20 cellular contexts compared by ENCODE assay signal in the genomic region with DNA sequence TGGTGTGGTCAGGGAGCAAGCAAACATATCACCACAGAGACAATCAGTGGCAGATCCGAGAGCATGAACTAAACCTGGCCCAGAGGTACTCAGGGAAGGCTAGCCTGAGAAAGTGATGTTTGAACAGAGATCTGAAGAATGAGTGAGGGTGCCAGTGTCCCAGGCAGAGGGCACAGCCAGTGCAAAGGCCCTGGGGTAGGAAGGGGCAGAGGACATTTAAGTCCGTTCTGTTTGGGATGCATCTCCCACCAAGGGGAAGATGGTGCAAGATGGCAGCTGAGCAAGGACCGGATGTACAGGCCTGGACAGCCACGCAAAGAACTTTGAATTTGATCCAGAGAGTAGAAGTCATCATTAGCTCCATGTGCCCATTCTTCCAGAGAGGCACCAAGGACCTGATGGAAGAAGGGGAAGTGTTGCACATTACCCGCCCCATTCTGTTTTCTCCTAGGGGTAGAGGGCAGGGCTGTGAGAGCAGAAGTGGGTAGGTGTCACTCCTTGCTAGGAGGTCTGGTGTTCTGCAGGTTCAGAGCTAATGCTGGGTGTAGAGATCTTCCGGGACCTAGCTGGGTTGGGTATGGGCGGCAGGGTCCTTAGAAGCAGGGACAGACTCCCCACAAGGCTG. TPM values are rescaled to one million over a fixed set of nuclear protein-coding genes. Genes with fewer than 3 reads are reported as not detected.
DNase-seq lines count a peak whose midpoint lies in the region; ATAC-seq, FAIRE-seq and TF ChIP-seq lines count a peak whose summit lies in the region.
"Had no signal": no experiment of that assay in that cellular context is flagged by ENCODE, and none has a peak within 500 bp of the region (broad histone marks: within the 10 kb centered on the region; RNA-seq: fewer than 3 reads in every experiment).

No MANE protein-coding gene starts in this region.

- POLR2A ChIA-PET in K562 (lab: Yijun Ruan, JAX), result interaction anchor here (0.6 kb wide), 1 partner anchor 63 kb away, joined by 5 read pairs; no protein-coding TSS in a partner anchor

- CTCF ChIA-PET in K562 (lab: Yijun Ruan, JAX; ENCODE audit: low intra/inter-chr PET ratio), result no interaction called here

- H3K36me3 ChIP-seq in DOHH2 (ENCODE audit: control insufficient read depth, low read length), result peaks cover 96% of the 10 kb centered on the region
- H3K36me3 ChIP-seq in OCI-LY1 (ENCODE audit: insufficient read depth, low read length), result peaks cover 85% of the 10 kb centered on the region
- no peaks in the 10 kb centered on the region for H3K36me3 ChIP-seq in K562 (ENCODE audit: control insufficient read depth, insufficient read depth, low read length)
- no peaks in the 10 kb centered on the region for H3K36me3 ChIP-seq in upper lobe of right lung
- H3K36me3 ChIP-seq in esophagus squamous epithelium, result no peaks in the 10 kb centered on the region

- no peaks in the 10 kb centered on the region for H4K20me1 ChIP-seq in DOHH2 (ENCODE audit: control insufficient read depth, insufficient read depth, low read depth, low read length)
- no peaks in the 10 kb centered on the region for H4K20me1 ChIP-seq in OCI-LY1 (ENCODE audit: insufficient read depth, low read length)
- peaks cover 6% of the 10 kb centered on the region for H4K20me1 ChIP-seq in K562 (replicated peaks; ENCODE audit: control insufficient read depth, insufficient read depth, low read length)

- DNase-seq in K562 (ENCODE audit: extremely low read depth in 1 of 4, low spot score in 3 of 4) (no peak), upper lobe of right lung (peak; percentile 19), NCI-H1417 treated with DMSO at 0.1 percent for 48 hours (lab: John Stamatoyannopoulos, UW) (no peak), sciatic nerve (ENCODE audit: low spot score) (no peak), esophagus squamous epithelium (lab: John Stamatoyannopoulos, UW) (no peak)
- DNase-seq: ACHN; AML-193; CD8-positive, alpha-beta memory T cell; DMS79; MV-4-11; NCI-H1436 treated with DMSO at 0.1 percent for 48 hours; NCI-H2029 treated with DMSO at 0.1 percent for 48 hours; NCI-H446 treated with DMSO at 0.1 percent for 48 hours had no signal

- peak overlapping the region; percentile 99 for H3K27ac ChIP-seq in DOHH2 (ENCODE audit: low read depth, low read length)
- H3K27ac ChIP-seq in OCI-LY1 (ENCODE audit: low read depth, low read length, poor library complexity, severe bottlenecking), result peak overlapping the region; percentile 99
- H3K27ac ChIP-seq in K562 (ENCODE audit: extremely low read depth, low read depth, low read length), result no peak overlapping the region
- H3K27ac ChIP-seq in upper lobe of right lung, result no peak overlapping the region
- no peak overlapping the region for H3K27ac ChIP-seq in esophagus squamous epithelium
- H3K27ac ChIP-seq: SK-N-MC had no signal

- no peaks in the 10 kb centered on the region for H3K9me1 ChIP-seq in K562 (ENCODE audit: control insufficient read depth, insufficient read depth, low read length)

- TF ChIP-seq POLR2A in K562 (conservative IDR thresholded peaks at IDR 0.05), result no peak
- no peak for TF ChIP-seq POLR2A in esophagus squamous epithelium (IDR thresholded peaks at IDR 0.05)

- no TSS peak for BruUV-seq in K562 (replicated peaks; lab: Mats Ljungman, UMichigan)

- H3K4me2 ChIP-seq in DOHH2 (ENCODE audit: low read length), result peak overlapping the region; percentile 99
- H3K4me2 ChIP-seq in OCI-LY1 (ENCODE audit: low read length), result peak overlapping the region; percentile 97
- no peak overlapping the region for H3K4me2 ChIP-seq in K562 (ENCODE audit: insufficient read depth, low read length)

- in situ Hi-C loops in K562 (cut with MboI), result no loop called here

- H3K9ac ChIP-seq in OCI-LY1 (ENCODE audit: low read length) (peak overlapping the region; percentile 85), K562 (ENCODE audit: insufficient read depth in 1 of 2, low read depth in 2 of 2, low read length in 2 of 2) (no peak overlapping the region)

- H3K27me3 ChIP-seq in DOHH2 (ENCODE audit: control insufficient read depth, low read length) (no peaks in the 10 kb centered on the region), OCI-LY1 (ENCODE audit: insufficient read depth, low read length) (no peaks in the 10 kb centered on the region), K562 (ENCODE audit: control insufficient read depth in 2 of 2, insufficient read depth in 2 of 2, low read length in 2 of 2) (peaks cover 8 to 50% of the 10 kb centered on the region in 2 experiments; a peak in 3 of 5 replicates), upper lobe of right lung (peaks cover 60% of the 10 kb centered on the region), esophagus squamous epithelium (peaks cover 5 to 85% (median 10%) of the 10 kb centered on the region in 4 donors)

- 8% methylated on average over 7 of the region's 7 CpGs for WGBS in K562 (ENCODE audit: insufficient coverage, low coverage, missing lambda C conversion rate)
- 71 to 83% methylated on average over 7 of the region's 7 CpGs for WGBS in esophagus squamous epithelium, 2 donors

- intact Hi-C loops in K562 (cut with micrococcal nuclease) (no loop called here), upper lobe of right lung (cut with DNase I) (no loop called here), sciatic nerve (cut with DNase I) (no loop called here), esophagus squamous epithelium (cut with DNase I) (no loop called here)

- H3K4me1 ChIP-seq in DOHH2 (ENCODE audit: control insufficient read depth, low read length) (peaks cover 67% of the 10 kb centered on the region), OCI-LY1 (ENCODE audit: insufficient read depth, low read length, severe bottlenecking) (peaks cover 75% of the 10 kb centered on the region), K562 (replicated peaks in 1 of 2; ENCODE audit: control insufficient read depth in 2 of 2, insufficient read depth in 2 of 2, low read length in 2 of 2) (peaks cover 0 to 18% of the 10 kb centered on the region in 2 experiments; a peak in 1 of 5 replicates), upper lobe of right lung (peaks cover 9% of the 10 kb centered on the region), esophagus squamous epithelium (peaks cover 7 to 23% (median 8%) of the 10 kb centered on the region in 3 donors)

- H3K79me2 ChIP-seq in DOHH2 (ENCODE audit: control insufficient read depth, low read length) (peaks cover 100% of the 10 kb centered on the region), OCI-LY1 (ENCODE audit: insufficient read depth, low read length) (peaks cover 90% of the 10 kb centered on the region), K562 (ENCODE audit: control insufficient read depth, insufficient read depth, low read length) (no peaks in the 10 kb centered on the region)

- peaks cover 69% of the 10 kb centered on the region for H3F3A ChIP-seq in DOHH2 (ENCODE audit: control insufficient read depth, insufficient read depth)
- peaks cover 10% of the 10 kb centered on the region for H3F3A ChIP-seq in OCI-LY1 (ENCODE audit: insufficient read depth, low read length)

- no peak for TF ChIP-seq RAD21 in K562 (CRISPR knock-in tag; conservative IDR thresholded peaks at IDR 0.05 in 1 of 2, IDR thresholded peaks at IDR 0.05 in 1 of 2)

- FAIRE-seq in K562 (lab: Jason Lieb, UNC), result no peak
- FAIRE-seq: D721Med, G401.6 had no signal

- no peak for TF ChIP-seq EP300 in K562 (IDR thresholded peaks at IDR 0.05; ENCODE audit: low read length)

- H2AFZ ChIP-seq in OCI-LY1 (ENCODE audit: low read length), result no peak overlapping the region
- no peak overlapping the region for H2AFZ ChIP-seq in K562 (ENCODE audit: low read depth, low read length)

- peak overlapping the region; percentile 94 for H3K4me3 ChIP-seq in DOHH2 (ENCODE audit: low read length)
- peak overlapping the region; percentile 73 for H3K4me3 ChIP-seq in OCI-LY1 (ENCODE audit: low read depth, low read length, poor library complexity, severe bottlenecking)
- H3K4me3 ChIP-seq in K562, result no peak overlapping the region
- no peak overlapping the region for H3K4me3 ChIP-seq in upper lobe of right lung
- H3K4me3 ChIP-seq in esophagus squamous epithelium, result no peak overlapping the region
- H3K4me3 ChIP-seq: SK-N-MC had no signal

- H3K9me2 ChIP-seq in DOHH2 (replicated peaks; ENCODE audit: control insufficient read depth, low read length) (no peaks in the 10 kb centered on the region), OCI-LY1 (ENCODE audit: low read depth, low read length) (no peaks in the 10 kb centered on the region)

- TF ChIP-seq CTCF in DOHH2 (IDR thresholded peaks at IDR 0.05; ENCODE audit: low read depth, low read length, poor library complexity, severe bottlenecking), result no peak
- TF ChIP-seq CTCF in OCI-LY1 (IDR thresholded peaks at IDR 0.05; ENCODE audit: low read length), result no peak
- TF ChIP-seq CTCF in K562 (IDR thresholded peaks at IDR 0.05 in 2 of 3, conservative IDR thresholded peaks at IDR 0.05 in 1 of 3; ENCODE audit: insufficient read depth in 2 of 3, low read depth in 1 of 3, low read length in 3 of 3), result no peak
- no peak for TF ChIP-seq CTCF in upper lobe of right lung (IDR thresholded peaks at IDR 0.05)
- TF ChIP-seq CTCF in esophagus squamous epithelium (IDR thresholded peaks at IDR 0.05), result no peak

- ATAC-seq in K562 (no peak), upper lobe of right lung (no peak), sciatic nerve (no peak)
- ATAC-seq: Panc1, Right ventricle myocardium inferior had no signal

- H3K9me3 ChIP-seq in DOHH2 (ENCODE audit: control insufficient read depth, insufficient read depth, low read length) (no peaks in the 10 kb centered on the region), OCI-LY1 (ENCODE audit: low read length) (no peaks in the 10 kb centered on the region), K562 (replicated peaks; ENCODE audit: control insufficient read depth, insufficient read depth, low read depth, low read length) (no peaks in the 10 kb centered on the region), upper lobe of right lung (no peaks in the 10 kb centered on the region), esophagus squamous epithelium (no peaks in the 10 kb centered on the region)

RNA-seq across cellular contexts. Expression of a gene that starts 3.9 kb away (rescaled TPM):
- total RNA-seq in K562 (2011; cell fraction: chromatin; rRNA removed; ENCODE audit: low replicate concordance), result not detected in 2 replicates
- total RNA-seq in K562 (2011; cell fraction: nucleolus; rRNA removed), result not detected in 2 replicates
- not detected in 2 replicates for total RNA-seq in K562 (2011; cell fraction: nucleoplasm; rRNA removed)
- total RNA-seq in K562 (2014; rRNA removed), result not detected in 2 replicates
- not detected in 2 replicates for total RNA-seq in K562 (2014; rRNA removed; fragmentation: Illumina TruSeq; extraction: Trizol)
- not detected in 2 replicates for total RNA-seq in K562 (2015; rRNA removed; fragmentation: Illumina TruSeq; extraction: Trizol)
- not detected in 2 replicates for total RNA-seq in K562 (2021)
- polyA plus RNA-seq in K562 (2011; rRNA removed), result not detected in 2 replicates
- not detected in 2 replicates for polyA plus RNA-seq in K562 (2011; cell fraction: cytosol; rRNA removed)
- polyA plus RNA-seq in K562 (2011; cell fraction: nucleus; rRNA removed), result not detected in 2 replicates
- not detected in 2 replicates for polyA plus RNA-seq in K562 (2012)
- polyA plus RNA-seq in K562 (2014; fragmentation: Illumina TruSeq; extraction: Trizol), result not detected in 2 replicates
- not detected for polyA plus RNA-seq in K562 (2014; fragmentation: Nextera tagmentation; extraction: Ambion mirVana)
- polyA plus RNA-seq in K562 (2014; rRNA removed), result not detected in 2 replicates
- polyA minus RNA-seq in K562 (2011; rRNA and poly(A)+ RNA removed), result not detected in 2 replicates
- polyA minus RNA-seq in K562 (2011; cell fraction: cytosol; rRNA and poly(A)+ RNA removed), result not detected in 2 replicates
- polyA minus RNA-seq in K562 (2011; cell fraction: nucleus; rRNA and poly(A)+ RNA removed), result not detected in 2 replicates
- total RNA-seq in upper lobe of right lung, result 5.1 TPM
- 10.1 TPM for total RNA-seq in sciatic nerve
- total RNA-seq in esophagus squamous epithelium, result 1 to 10 TPM in 3 of 4 donors, under 1 TPM in 1; 0.49 to 4.8 (median 1.8) TPM

Comparison
In these comparisons a context has a peak if more than half of its experiments do, and no peak if none do; other contexts are left out.
1. H3K27ac ChIP-seq: peak in DOHH2 (single experiment) and OCI-LY1 (single experiment); none in K562 (single experiment), upper lobe of right lung (single experiment) and esophagus squamous epithelium (0 of 4).
2. H3K4me3 ChIP-seq: peak in DOHH2 (single experiment) and OCI-LY1 (single experiment); none in K562 (single experiment), upper lobe of right lung (single experiment) and esophagus squamous epithelium (0 of 4).